In genomic region chr9:23563497-23563896, GRCh38 we compare ENCODE assay signal across 17 cellular contexts.
"Had no signal": no experiment of that assay in that cellular context is flagged by ENCODE, and none has a peak within 500 bp of the region (broad histone marks: within the 10 kb centered on the region; RNA-seq: fewer than 3 reads in every experiment).

No MANE protein-coding gene starts in this region.

- FAIRE-seq: keratinocyte had no signal

- H3K4me1 ChIP-seq: colonic mucosa, gastrocnemius medialis, heart right ventricle, prostate gland had no signal

- H3K27me3 ChIP-seq: colonic mucosa, gastrocnemius medialis, heart right ventricle, neutrophil had no signal

- H3K36me3 ChIP-seq: colonic mucosa, gastrocnemius medialis, heart right ventricle, neutrophil, prostate gland, thoracic aorta had no signal

- H3K27ac ChIP-seq: colonic mucosa, gastrocnemius medialis, heart right ventricle, neutrophil, prostate gland, thoracic aorta had no signal

- ATAC-seq: gastrocnemius medialis; heart right ventricle; left ventricle myocardium superior; sciatic nerve; stimulated activated naive CD8-positive, alpha-beta T cell treated with anti-CD3 and anti-CD28 coated beads, Interleukin-15, amount 100 ng/mL, for 72 hours had no signal

- H3K9me3 ChIP-seq: colonic mucosa, gastrocnemius medialis, neutrophil, prostate gland, thoracic aorta had no signal

- H3K4me3 ChIP-seq: colonic mucosa, gastrocnemius medialis, heart right ventricle, prostate gland, thoracic aorta had no signal

- DNase-seq: activated CD4-positive, alpha-beta T cell treated with anti-CD3 and anti-CD28 coated beads for 1 hour; activated CD4-positive, alpha-beta T cell treated with anti-CD3 and anti-CD28 coated beads, Interleukin-2, amount 50 U/mL, for 48 hours; activated gamma-delta T cell; activated T-cell treated with anti-CD3 and anti-CD28 coated beads, Interleukin-2, amount 50 U/mL, for 48 hours; caudate nucleus; colonic mucosa; gastrocnemius medialis; heart right ventricle; left ventricle myocardium superior; naive B cell; stimulated activated CD4-positive, alpha-beta T cell treated with anti-CD3 and anti-CD28 coated beads, Interleukin-4, amount 100 ng/mL, for 24 hours; stimulated activated naive CD8-positive, alpha-beta T cell treated with anti-CD3 and anti-CD28 coated beads, Interleukin-15, amount 100 ng/mL, for 72 hours had no signal
